In the genomic region with DNA sequence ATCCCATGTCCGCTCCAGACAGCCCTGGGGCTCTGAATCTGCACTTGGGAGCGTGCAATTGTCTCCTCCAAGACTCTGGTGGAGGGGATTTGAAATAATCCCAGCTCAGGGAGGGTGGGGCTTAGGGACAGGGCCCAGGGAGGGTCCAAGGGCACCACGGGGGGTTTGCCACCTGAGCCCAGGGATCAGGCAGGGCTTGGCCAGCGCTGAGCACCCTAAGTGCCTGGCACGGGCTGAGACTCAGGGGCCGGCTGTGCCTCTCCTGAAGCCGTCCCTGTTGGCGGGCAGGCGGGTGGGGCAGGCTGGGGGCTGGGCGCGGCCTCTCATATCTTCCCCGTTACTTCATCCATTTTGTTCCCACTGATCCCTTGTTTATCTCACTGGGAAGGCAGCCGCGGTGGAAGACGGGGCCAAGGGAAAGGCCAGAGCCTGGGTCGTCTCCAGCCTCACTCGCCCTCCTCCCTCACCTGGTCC, we compare ENCODE assay signal across 19 cellular contexts. TPM values are rescaled to one million over a fixed set of nuclear protein-coding genes. Genes with fewer than 3 reads are reported as not detected.
DNase-seq lines count a peak whose midpoint lies in the region; ATAC-seq and TF ChIP-seq lines count a peak whose summit lies in the region.
"Had no signal": no experiment of that assay in that cellular context is flagged by ENCODE, and none has a peak within 500 bp of the region (broad histone marks: within the 10 kb centered on the region; RNA-seq: fewer than 3 reads in every experiment).

No MANE protein-coding gene starts in this region.

- no peak overlapping the region for H3K23ac ChIP-seq in mesenchymal stem cell (ENCODE audit: low read length in 2 of 2)

- H2BK5ac ChIP-seq in mesenchymal stem cell (ENCODE audit: low read depth, low read length, poor library complexity, severe bottlenecking): no peak overlapping the region

- no peak overlapping the region for H3K14ac ChIP-seq in mesenchymal stem cell (ENCODE audit: low read length in 2 of 2)

- no peak overlapping the region for H3K18ac ChIP-seq in mesenchymal stem cell (ENCODE audit: low read depth in 1 of 2, low read length in 2 of 2)

- no peak overlapping the region for H2AFZ ChIP-seq in mesenchymal stem cell (ENCODE audit: low read depth, low read length)

- H3K9ac ChIP-seq in mesenchymal stem cell (ENCODE audit: low read length): peak overlapping the region; percentile 55

- H3K4me3 ChIP-seq in H7 (ENCODE audit: insufficient read depth, low read depth, low read length) (no peak overlapping the region), esophagus muscularis mucosa (peak overlapping the region in 2 of 4 donors; percentile 16 to 26), mesenchymal stem cell (ENCODE audit: insufficient read depth in 1 of 2, low read depth in 1 of 2, low read length in 2 of 2) (no peak overlapping the region), stomach (no peak overlapping the region), spleen (no peak overlapping the region)

- H3K27me3 ChIP-seq in H7 (ENCODE audit: control insufficient read depth, insufficient read depth, low read length) (no peaks in the 10 kb centered on the region), esophagus muscularis mucosa (no peaks in the 10 kb centered on the region), mesenchymal stem cell (ENCODE audit: control insufficient read depth in 1 of 2, insufficient read depth in 1 of 2, low read length in 2 of 2) (peaks cover 5 to 14% of the 10 kb centered on the region in 2 experiments), stomach (peaks cover 0 to 6% (median 0%) of the 10 kb centered on the region in 3 donors), spleen (replicated peaks in 1 of 7) (no peaks in the 10 kb centered on the region)

- DNase-seq in H7 (peak; percentile 64), esophagus muscularis mucosa (ENCODE audit: extremely low spot score) (no peak), mesenchymal stem cell (no peak), stomach (peak; percentile 27), spleen (no peak)
- DNase-seq: activated CD8-positive, alpha-beta memory T cell treated with anti-CD3 and anti-CD28 coated beads, Interleukin-2, amount 10 ng/mL, durations not matched to agents 7 days and 5 days; activated effector memory CD4-positive, alpha-beta T cell treated with anti-CD3 and anti-CD28 coated beads, Interleukin-2, amount 50 U/mL, for 16 hours; GDM1; glutamatergic neuron; HCEC 1CT; NCI-H146; NCI-H2227 treated with DMSO at 0.1 percent for 48 hours; stimulated activated naive CD4-positive, alpha-beta T cell; T-helper 1 cell had no signal

- no peak overlapping the region for H2BK15ac ChIP-seq in mesenchymal stem cell (ENCODE audit: low read depth, poor library complexity, severe bottlenecking)

- peaks cover 24 to 50% (median 49%) of the 10 kb centered on the region in 4 donors for H3K4me1 ChIP-seq in esophagus muscularis mucosa
- peaks cover 1% of the 10 kb centered on the region for H3K4me1 ChIP-seq in mesenchymal stem cell (ENCODE audit: control insufficient read depth, insufficient read depth, low read depth, low read length)
- peaks cover 17 to 47% (median 23%) of the 10 kb centered on the region in 4 donors for H3K4me1 ChIP-seq in stomach
- H3K4me1 ChIP-seq in spleen: no peaks in the 10 kb centered on the region

- H3K9me3 ChIP-seq in esophagus muscularis mucosa (no peaks in the 10 kb centered on the region), mesenchymal stem cell (ENCODE audit: control insufficient read depth, low read length) (no peaks in the 10 kb centered on the region), stomach (no peaks in the 10 kb centered on the region), spleen (no peaks in the 10 kb centered on the region)

- H2BK120ac ChIP-seq in mesenchymal stem cell (ENCODE audit: low read depth, low read length): no peak overlapping the region

- H2AK5ac ChIP-seq in mesenchymal stem cell (ENCODE audit: low read length, severe bottlenecking): no peak overlapping the region

- H2BK12ac ChIP-seq in mesenchymal stem cell (ENCODE audit: low read length in 2 of 2): no peak overlapping the region

- TF ChIP-seq CTCF in esophagus muscularis mucosa (IDR thresholded peaks at IDR 0.05): no peak
- no peak for TF ChIP-seq CTCF in stomach (IDR thresholded peaks at IDR 0.05)
- no peak for TF ChIP-seq CTCF in spleen (IDR thresholded peaks at IDR 0.05 in 8 of 11, conservative IDR thresholded peaks at IDR 0.05 in 3 of 11)

- TF ChIP-seq POLR2A in esophagus muscularis mucosa (IDR thresholded peaks at IDR 0.05; ENCODE audit: low read depth) (no peak), stomach (IDR thresholded peaks at IDR 0.05) (no peak), spleen (IDR thresholded peaks at IDR 0.05) (no peak)

- H3K27ac ChIP-seq in esophagus muscularis mucosa (replicated peaks in 1 of 4) (peak overlapping the region; percentile 76 to 86 (median 82)), mesenchymal stem cell (ENCODE audit: low read length, poor library complexity, severe bottlenecking) (no peak overlapping the region), stomach (peak overlapping the region; percentile 10 to 80 (median 69)), spleen (no peak overlapping the region)
- H3K27ac ChIP-seq: RWPE1 had no signal

- WGBS in esophagus muscularis mucosa: 48% methylated on average over 6 of the region's 17 CpGs
- 84% methylated on average over 17 of the region's 17 CpGs for WGBS in mesenchymal stem cell
- WGBS in stomach, 5 donors: 13 to 36% (median 30%) methylated on average over 13 to 17 of the region's 17 CpGs
- WGBS in spleen, 5 donors: 79 to 96% (median 90%) methylated on average over 12 to 17 of the region's 17 CpGs

- ATAC-seq in GM21423 (IDR thresholded peaks at IDR 0.05; ENCODE audit: unreplicated experiment): no peak
- ATAC-seq in GM18873 (IDR thresholded peaks at IDR 0.05; ENCODE audit: low FRiP score, unreplicated experiment): no peak
- ATAC-seq in GM18867 (IDR thresholded peaks at IDR 0.05; ENCODE audit: unreplicated experiment): no peak
- ATAC-seq: activated CD8-positive, alpha-beta memory T cell treated with anti-CD3 and anti-CD28 coated beads, Interleukin-2, amount 10 ng/mL, durations not matched to agents 7 days and 5 days had no signal

- H3K79me1 ChIP-seq in mesenchymal stem cell (replicated peaks; ENCODE audit: low read length, poor library complexity, severe bottlenecking): no peaks in the 10 kb centered on the region

- no peaks in the 10 kb centered on the region for H3K36me3 ChIP-seq in H7 (replicated peaks; ENCODE audit: control insufficient read depth, insufficient read depth, low read length)
- H3K36me3 ChIP-seq in esophagus muscularis mucosa: no peaks in the 10 kb centered on the region
- H3K36me3 ChIP-seq in mesenchymal stem cell (ENCODE audit: control insufficient read depth in 1 of 2, insufficient read depth in 2 of 2, low read depth in 1 of 2, low read length in 2 of 2): peaks cover 0 to 4% of the 10 kb centered on the region in 2 experiments
- H3K36me3 ChIP-seq in stomach: no peaks in the 10 kb centered on the region
- no peaks in the 10 kb centered on the region for H3K36me3 ChIP-seq in spleen

- no peak overlapping the region for H3K4me2 ChIP-seq in mesenchymal stem cell (ENCODE audit: low read length, poor library complexity, severe bottlenecking)

- intact Hi-C loops in esophagus muscularis mucosa (cut with DNase I) (loop anchor here (5.0 kb wide), 1 partner anchor 41 kb away; the partner anchor contains the start of gene ELN), stomach (cut with DNase I; ENCODE audit: low total_unique reads) (no loop called here), spleen (cut with DNase I; ENCODE audit: low total_unique reads) (no loop called here)

- no peak overlapping the region for H4K91ac ChIP-seq in mesenchymal stem cell (ENCODE audit: low read length)

- no peak overlapping the region for H3K4ac ChIP-seq in mesenchymal stem cell (ENCODE audit: low read depth in 1 of 2, low read length in 2 of 2)

- TF ChIP-seq EP300 in esophagus muscularis mucosa (IDR thresholded peaks at IDR 0.05): no peak
- no peak for TF ChIP-seq EP300 in stomach (IDR thresholded peaks at IDR 0.05)

- no peak overlapping the region for H4K8ac ChIP-seq in mesenchymal stem cell (ENCODE audit: low read length)

RNA-seq across cellular contexts. Expression of gene ELN, which starts 41.8 kb away (rescaled TPM):
- total RNA-seq in H7 (2014; rRNA removed; shearing (Covaris generic)): 2.7 and 5.3 TPM in 2 replicates
- total RNA-seq in esophagus muscularis mucosa (100 to 1,000 TPM; 337 to 646 (median 447) TPM), stomach (100 to 1,000 TPM in 3 of 5 donors, 10 to 100 TPM in 2; 30.3 to 274 (median 122) TPM), spleen (10 to 100 TPM; 11.7 to 94.7 (median 38.6) TPM)
- polyA plus RNA-seq in mesenchymal stem cell (2013, experiment 1 of 2): 0.18 TPM
- polyA plus RNA-seq in mesenchymal stem cell (2013, experiment 2 of 2): 0.11 TPM
- polyA plus RNA-seq in stomach (10 to 100 TPM; 19.4 to 57.6 (median 28.8) TPM), spleen (10 to 100 TPM; 11.1 to 65.9 (median 24.7) TPM)
- total RNA-seq: activated CD8-positive, alpha-beta memory T cell treated with anti-CD3 and anti-CD28 coated beads, Interleukin-2, amount 10 ng/mL, durations not matched to agents 7 days and 5 days; HT1080 had no signal

Comparison
In these comparisons a context has a peak if more than half of its experiments do, and no peak if none do; other contexts are left out.
1. DNase-seq: peak in H7 (single experiment) and stomach (single experiment); none in esophagus muscularis mucosa (single experiment), mesenchymal stem cell (single experiment) and spleen (single experiment).
2. H3K27ac ChIP-seq: peak in esophagus muscularis mucosa (4 of 4) and stomach (5 of 5); none in mesenchymal stem cell (single experiment) and spleen (0 of 8).